Comparison of ENCODE assay signal across 1 cellular context in the genomic region with DNA sequence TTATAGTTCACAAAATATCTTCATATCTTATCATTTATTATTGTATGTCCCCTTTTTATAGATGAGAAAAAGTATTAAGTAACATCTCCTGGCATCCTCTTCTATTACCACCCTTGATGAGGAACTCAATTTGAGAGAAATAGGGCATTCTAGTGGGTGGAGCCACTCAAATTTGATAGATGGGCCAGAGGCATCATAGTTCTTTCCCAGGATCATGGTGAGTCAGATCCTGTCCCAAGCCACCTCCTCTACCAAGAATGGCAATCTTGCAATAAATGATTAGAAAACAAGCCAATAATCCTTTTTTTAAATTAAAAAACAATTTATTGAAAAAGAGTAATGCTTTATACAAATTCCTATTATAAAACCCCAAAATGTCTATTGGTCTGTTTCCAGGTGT.
TF ChIP-seq lines count a peak whose summit lies in the region.

No MANE protein-coding gene starts in this region.

TF ChIP-seq in HepG2, 621 proteins besides CTCF, POLR2A, EP300 and RAD21 (continued from another document):
- TF ChIP-seq, protein P1, sequence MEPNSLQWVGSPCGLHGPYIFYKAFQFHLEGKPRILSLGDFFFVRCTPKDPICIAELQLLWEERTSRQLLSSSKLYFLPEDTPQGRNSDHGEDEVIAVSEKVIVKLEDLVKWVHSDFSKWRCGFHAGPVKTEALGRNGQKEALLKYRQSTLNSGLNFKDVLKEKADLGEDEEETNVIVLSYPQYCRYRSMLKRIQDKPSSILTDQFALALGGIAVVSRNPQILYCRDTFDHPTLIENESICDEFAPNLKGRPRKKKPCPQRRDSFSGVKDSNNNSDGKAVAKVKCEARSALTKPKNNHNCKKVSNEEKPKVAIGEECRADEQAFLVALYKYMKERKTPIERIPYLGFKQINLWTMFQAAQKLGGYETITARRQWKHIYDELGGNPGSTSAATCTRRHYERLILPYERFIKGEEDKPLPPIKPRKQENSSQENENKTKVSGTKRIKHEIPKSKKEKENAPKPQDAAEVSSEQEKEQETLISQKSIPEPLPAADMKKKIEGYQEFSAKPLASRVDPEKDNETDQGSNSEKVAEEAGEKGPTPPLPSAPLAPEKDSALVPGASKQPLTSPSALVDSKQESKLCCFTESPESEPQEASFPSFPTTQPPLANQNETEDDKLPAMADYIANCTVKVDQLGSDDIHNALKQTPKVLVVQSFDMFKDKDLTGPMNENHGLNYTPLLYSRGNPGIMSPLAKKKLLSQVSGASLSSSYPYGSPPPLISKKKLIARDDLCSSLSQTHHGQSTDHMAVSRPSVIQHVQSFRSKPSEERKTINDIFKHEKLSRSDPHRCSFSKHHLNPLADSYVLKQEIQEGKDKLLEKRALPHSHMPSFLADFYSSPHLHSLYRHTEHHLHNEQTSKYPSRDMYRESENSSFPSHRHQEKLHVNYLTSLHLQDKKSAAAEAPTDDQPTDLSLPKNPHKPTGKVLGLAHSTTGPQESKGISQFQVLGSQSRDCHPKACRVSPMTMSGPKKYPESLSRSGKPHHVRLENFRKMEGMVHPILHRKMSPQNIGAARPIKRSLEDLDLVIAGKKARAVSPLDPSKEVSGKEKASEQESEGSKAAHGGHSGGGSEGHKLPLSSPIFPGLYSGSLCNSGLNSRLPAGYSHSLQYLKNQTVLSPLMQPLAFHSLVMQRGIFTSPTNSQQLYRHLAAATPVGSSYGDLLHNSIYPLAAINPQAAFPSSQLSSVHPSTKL (CRISPR knock-in tag; IDR thresholded peaks at IDR 0.05): no peak
- TF ChIP-seq ZNF33B (CRISPR knock-in tag; IDR thresholded peaks at IDR 0.05) (no peak), IKZF1 (IDR thresholded peaks at IDR 0.05) (no peak), ATF7-NPFF (CRISPR knock-in tag; IDR thresholded peaks at IDR 0.05; ENCODE audit: low read depth) (no peak), FOSL1 (CRISPR knock-in tag; IDR thresholded peaks at IDR 0.05; ENCODE audit: borderline replicate concordance) (no peak), KLF6 (CRISPR knock-in tag; IDR thresholded peaks at IDR 0.05) (no peak), SRSF9 (IDR thresholded peaks at IDR 0.05; ENCODE audit: borderline replicate concordance, insufficient read depth, low read depth, low read length, poor library complexity, severe bottlenecking) (no peak)
- TF ChIP-seq, protein P2, sequence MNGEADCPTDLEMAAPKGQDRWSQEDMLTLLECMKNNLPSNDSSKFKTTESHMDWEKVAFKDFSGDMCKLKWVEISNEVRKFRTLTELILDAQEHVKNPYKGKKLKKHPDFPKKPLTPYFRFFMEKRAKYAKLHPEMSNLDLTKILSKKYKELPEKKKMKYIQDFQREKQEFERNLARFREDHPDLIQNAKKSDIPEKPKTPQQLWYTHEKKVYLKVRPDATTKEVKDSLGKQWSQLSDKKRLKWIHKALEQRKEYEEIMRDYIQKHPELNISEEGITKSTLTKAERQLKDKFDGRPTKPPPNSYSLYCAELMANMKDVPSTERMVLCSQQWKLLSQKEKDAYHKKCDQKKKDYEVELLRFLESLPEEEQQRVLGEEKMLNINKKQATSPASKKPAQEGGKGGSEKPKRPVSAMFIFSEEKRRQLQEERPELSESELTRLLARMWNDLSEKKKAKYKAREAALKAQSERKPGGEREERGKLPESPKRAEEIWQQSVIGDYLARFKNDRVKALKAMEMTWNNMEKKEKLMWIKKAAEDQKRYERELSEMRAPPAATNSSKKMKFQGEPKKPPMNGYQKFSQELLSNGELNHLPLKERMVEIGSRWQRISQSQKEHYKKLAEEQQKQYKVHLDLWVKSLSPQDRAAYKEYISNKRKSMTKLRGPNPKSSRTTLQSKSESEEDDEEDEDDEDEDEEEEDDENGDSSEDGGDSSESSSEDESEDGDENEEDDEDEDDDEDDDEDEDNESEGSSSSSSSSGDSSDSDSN (CRISPR knock-in tag; IDR thresholded peaks at IDR 0.05): no peak
- TF ChIP-seq, protein P3, sequence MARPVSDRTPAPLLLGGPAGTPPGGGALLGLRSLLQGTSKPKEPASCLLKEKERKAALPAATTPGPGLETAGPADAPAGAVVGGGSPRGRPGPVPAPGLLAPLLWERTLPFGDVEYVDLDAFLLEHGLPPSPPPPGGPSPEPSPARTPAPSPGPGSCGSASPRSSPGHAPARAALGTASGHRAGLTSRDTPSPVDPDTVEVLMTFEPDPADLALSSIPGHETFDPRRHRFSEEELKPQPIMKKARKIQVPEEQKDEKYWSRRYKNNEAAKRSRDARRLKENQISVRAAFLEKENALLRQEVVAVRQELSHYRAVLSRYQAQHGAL (CRISPR knock-in tag; IDR thresholded peaks at IDR 0.05; ENCODE audit: not compliant biosample characterization): no peak
- TF ChIP-seq, protein P4, sequence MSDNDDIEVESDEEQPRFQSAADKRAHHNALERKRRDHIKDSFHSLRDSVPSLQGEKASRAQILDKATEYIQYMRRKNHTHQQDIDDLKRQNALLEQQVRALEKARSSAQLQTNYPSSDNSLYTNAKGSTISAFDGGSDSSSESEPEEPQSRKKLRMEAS (IDR thresholded peaks at IDR 0.05): no peak
- TF ChIP-seq, protein P5, sequence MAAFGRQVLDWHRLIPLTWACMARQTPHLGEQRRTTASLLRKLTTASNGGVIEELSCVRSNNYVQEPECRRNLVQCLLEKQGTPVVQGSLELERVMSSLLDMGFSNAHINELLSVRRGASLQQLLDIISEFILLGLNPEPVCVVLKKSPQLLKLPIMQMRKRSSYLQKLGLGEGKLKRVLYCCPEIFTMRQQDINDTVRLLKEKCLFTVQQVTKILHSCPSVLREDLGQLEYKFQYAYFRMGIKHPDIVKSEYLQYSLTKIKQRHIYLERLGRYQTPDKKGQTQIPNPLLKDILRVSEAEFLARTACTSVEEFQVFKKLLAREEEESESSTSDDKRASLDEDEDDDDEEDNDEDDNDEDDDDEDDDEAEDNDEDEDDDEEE (CRISPR knock-in tag; IDR thresholded peaks at IDR 0.05): no peak
